Comparison of ENCODE assay signal across 14 cellular contexts in the genomic region with DNA sequence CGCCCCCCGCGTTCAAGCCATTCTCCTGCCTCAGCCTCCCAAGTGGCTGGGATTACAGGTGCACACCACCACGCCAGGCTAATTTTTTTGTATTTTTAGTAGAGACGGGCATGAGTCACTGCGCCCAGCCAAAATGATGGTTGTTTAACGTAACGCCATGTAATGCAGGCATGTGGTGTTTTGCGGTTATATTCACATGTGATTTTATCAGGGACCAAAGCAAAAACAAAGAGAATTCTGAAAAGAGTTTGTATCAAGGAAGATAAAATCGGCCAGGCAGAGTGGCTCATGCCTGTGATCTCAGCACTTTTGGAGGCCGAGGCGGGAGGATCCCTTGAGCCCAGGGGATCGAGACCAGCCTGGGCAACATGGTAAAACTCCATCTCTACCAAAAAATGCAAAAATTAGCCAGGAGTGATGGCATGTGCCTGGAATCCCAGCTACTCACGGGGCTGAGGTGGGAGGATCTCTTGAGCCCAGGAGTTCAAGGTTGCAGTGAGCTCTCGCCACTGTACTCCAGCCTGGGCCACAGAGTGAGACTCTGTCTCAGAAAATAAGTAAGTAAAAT. TPM values are rescaled to one million over a fixed set of nuclear protein-coding genes. Genes with fewer than 3 reads are reported as not detected.
"Had no signal": no experiment of that assay in that cellular context is flagged by ENCODE, and none has a peak within 500 bp of the region (broad histone marks: within the 10 kb centered on the region; RNA-seq: fewer than 3 reads in every experiment).

No MANE protein-coding gene starts in this region.

- H3K27ac Mint-ChIP-seq: activated CD4-positive, alpha-beta T cell treated with anti-CD3 and anti-CD28 coated beads for 36 hours; activated CD8-positive, alpha-beta T cell treated with anti-CD3 and anti-CD28 coated beads for 36 hours; activated naive CD4-positive, alpha-beta T cell treated with anti-CD3 and anti-CD28 coated beads, Interleukin-2, amount 50 U/mL, for 72 hours; brain had no signal

- H3K4me1 ChIP-seq: tibial nerve had no signal

- H3K27ac ChIP-seq: tibial nerve, WERI-Rb-1 had no signal

- H3K4me1 Mint-ChIP-seq: brain had no signal

- H3K36me3 Mint-ChIP-seq: activated naive CD4-positive, alpha-beta T cell treated with anti-CD3 and anti-CD28 coated beads, Interleukin-2, amount 50 U/mL, for 72 hours; brain had no signal

- H3K27me3 ChIP-seq: tibial nerve had no signal

- H3K9me3 Mint-ChIP-seq: activated CD8-positive, alpha-beta T cell treated with anti-CD3 and anti-CD28 coated beads for 36 hours; activated naive CD4-positive, alpha-beta T cell treated with anti-CD3 and anti-CD28 coated beads, Interleukin-2, amount 50 U/mL, for 72 hours had no signal

- H3K4me3 ChIP-seq: tibial nerve had no signal

- ATAC-seq: activated CD4-positive, alpha-beta T cell treated with anti-CD3 and anti-CD28 coated beads for 36 hours; activated CD8-positive, alpha-beta T cell treated with anti-CD3 and anti-CD28 coated beads for 36 hours; activated naive CD4-positive, alpha-beta T cell treated with anti-CD3 and anti-CD28 coated beads, Interleukin-2, amount 50 U/mL, for 72 hours had no signal

- DNase-seq: activated CD4-positive, alpha-beta T cell treated with anti-CD3 and anti-CD28 coated beads for 36 hours; activated CD8-positive, alpha-beta T cell treated with anti-CD3 and anti-CD28 coated beads for 36 hours; amygdala; hippocampal formation; kidney glomerular epithelial cell; midbrain; stimulated activated CD4-positive, alpha-beta T cell treated with anti-CD3 and anti-CD28 coated beads, Interleukin-4, amount 100 ng/mL, for 4 hours; WERI-Rb-1 had no signal

- H3K36me3 ChIP-seq: tibial nerve, WERI-Rb-1 had no signal

- H3K4me3 Mint-ChIP-seq: activated CD4-positive, alpha-beta T cell treated with anti-CD3 and anti-CD28 coated beads for 36 hours; activated CD8-positive, alpha-beta T cell treated with anti-CD3 and anti-CD28 coated beads for 36 hours; brain had no signal

RNA-seq across cellular contexts. Expression of gene OR7A5, which starts 51.9 kb away (rescaled TPM):
- total RNA-seq: activated CD4-positive, alpha-beta T cell treated with anti-CD3 and anti-CD28 coated beads for 36 hours; activated CD8-positive, alpha-beta T cell treated with anti-CD3 and anti-CD28 coated beads for 36 hours; activated naive CD4-positive, alpha-beta T cell treated with anti-CD3 and anti-CD28 coated beads, Interleukin-2, amount 50 U/mL, for 72 hours; glomerular endothelial cell; liver; skeletal muscle tissue had no signal

RNA-seq across cellular contexts. Expression of gene OR7C1, which starts 51.9 kb away (rescaled TPM):
- total RNA-seq: activated CD4-positive, alpha-beta T cell treated with anti-CD3 and anti-CD28 coated beads for 36 hours; activated CD8-positive, alpha-beta T cell treated with anti-CD3 and anti-CD28 coated beads for 36 hours; activated naive CD4-positive, alpha-beta T cell treated with anti-CD3 and anti-CD28 coated beads, Interleukin-2, amount 50 U/mL, for 72 hours; glomerular endothelial cell; skeletal muscle tissue had no signal
